ENCODE assay signal across 19 cellular contexts in genomic region chr4:104868533-104868932, GRCh38.
DNase-seq lines count a peak whose midpoint lies in the region; ATAC-seq and TF ChIP-seq lines count a peak whose summit lies in the region.
"Had no signal": no experiment of that assay in that cellular context is flagged by ENCODE, and none has a peak within 500 bp of the region (broad histone marks: within the 10 kb centered on the region; RNA-seq: fewer than 3 reads in every experiment).

No MANE protein-coding gene starts in this region.

- DNase-seq in GM12865 (ENCODE audit: low read depth): peak; percentile 25
- DNase-seq in trophoblast cell: no peak
- no peak for DNase-seq in activated naive CD8-positive, alpha-beta T cell treated with anti-CD3 and anti-CD28 coated beads, Interleukin-2, amount 50 U/mL, for 24 hours
- DNase-seq in HAP-1 (ENCODE audit: low spot score in 2 of 2): no peak
- DNase-seq: 8988T; activated CD4-positive, alpha-beta memory T cell treated with anti-CD3 and anti-CD28 coated beads, Interleukin-2, amount 10 ng/mL, durations not matched to agents 7 days and 5 days; activated naive CD4-positive, alpha-beta T cell treated with anti-CD3 and anti-CD28 coated beads for 36 hours; CD8-positive, alpha-beta T cell; endodermal cell; NCI-H1105 treated with DMSO at 0.1 percent for 48 hours; NCI-H526; RPMI8226; upper lobe of right lung had no signal

- H2BK5ac ChIP-seq in trophoblast cell (ENCODE audit: low read depth, low read length, poor library complexity): no peak overlapping the region

- peak; percentile 24 for ATAC-seq in GM19372 (IDR thresholded peaks at IDR 0.05; ENCODE audit: low read depth, unreplicated experiment)
- ATAC-seq in HG02588 (IDR thresholded peaks at IDR 0.05; ENCODE audit: unreplicated experiment): peak; percentile 17
- ATAC-seq in HG03135 (IDR thresholded peaks at IDR 0.05; ENCODE audit: unreplicated experiment): peak; percentile 29
- ATAC-seq in HG02571 (IDR thresholded peaks at IDR 0.05; ENCODE audit: unreplicated experiment): no peak
- ATAC-seq in activated naive CD8-positive, alpha-beta T cell treated with anti-CD3 and anti-CD28 coated beads, Interleukin-2, amount 50 U/mL, for 24 hours: no peak
- ATAC-seq: CD8-positive, alpha-beta T cell; HepG2 had no signal

- TF ChIP-seq CTCF in GM12865 (IDR thresholded peaks at IDR 0.05; ENCODE audit: insufficient read depth, low read depth, low read length, missing control alignments): no peak

- H3K4me1 ChIP-seq in trophoblast cell (ENCODE audit: control insufficient read depth in 1 of 2, insufficient read depth in 2 of 2, low read length in 2 of 2) (peaks cover 0 to under 1% of the 10 kb centered on the region in 2 experiments), HAP-1 (no peaks in the 10 kb centered on the region)
- H3K4me1 ChIP-seq: upper lobe of right lung had no signal

- H3K27me3 ChIP-seq in trophoblast cell (ENCODE audit: insufficient read depth, low read length) (no peaks in the 10 kb centered on the region), HAP-1 (ENCODE audit: low read depth) (no peaks in the 10 kb centered on the region)
- H3K27me3 ChIP-seq: upper lobe of right lung had no signal

- H4K91ac ChIP-seq in trophoblast cell (ENCODE audit: low read depth, low read length): no peak overlapping the region

- no peaks in the 10 kb centered on the region for H3K36me3 Mint-ChIP-seq in activated naive CD8-positive, alpha-beta T cell treated with anti-CD3 and anti-CD28 coated beads, Interleukin-2, amount 50 U/mL, for 24 hours (ENCODE audit: low read depth)
- H3K36me3 Mint-ChIP-seq: CD8-positive, alpha-beta T cell had no signal

- H3K14ac ChIP-seq in trophoblast cell (ENCODE audit: low read length): no peak overlapping the region

- in situ Hi-C loops in HAP-1 (cut with MboI; ENCODE audit: low sequenced_read_pairs): no loop called here

- H3K79me1 ChIP-seq in trophoblast cell (ENCODE audit: low read length): no peaks in the 10 kb centered on the region

- H3K23ac ChIP-seq in trophoblast cell (ENCODE audit: low read length): no peak overlapping the region

- no peak overlapping the region for H2AK5ac ChIP-seq in trophoblast cell (ENCODE audit: low read length)

- no peak overlapping the region for H3K4ac ChIP-seq in trophoblast cell (ENCODE audit: low read depth, low read length)

- no peak overlapping the region for H2AFZ ChIP-seq in trophoblast cell (ENCODE audit: insufficient read depth, low read length, poor library complexity)

- no peak overlapping the region for H2BK120ac ChIP-seq in trophoblast cell (ENCODE audit: insufficient read depth, low read length, poor library complexity)

- no peak overlapping the region for H3K4me3 Mint-ChIP-seq in activated naive CD8-positive, alpha-beta T cell treated with anti-CD3 and anti-CD28 coated beads, Interleukin-2, amount 50 U/mL, for 24 hours
- H3K4me3 Mint-ChIP-seq: activated CD4-positive, alpha-beta memory T cell treated with anti-CD3 and anti-CD28 coated beads, Interleukin-2, amount 10 ng/mL, durations not matched to agents 7 days and 5 days; activated naive CD4-positive, alpha-beta T cell treated with anti-CD3 and anti-CD28 coated beads for 36 hours; CD8-positive, alpha-beta T cell; endodermal cell; T-helper 2 cell treated with Interferon-gamma antibody and Interleukin-4, amounts not matched to agents 5 μg/mL and 100 μg/mL, for 36 hours had no signal

- H3K36me3 ChIP-seq in trophoblast cell (ENCODE audit: control insufficient read depth in 1 of 2, insufficient read depth in 2 of 2, low read length in 2 of 2) (no peaks in the 10 kb centered on the region), HAP-1 (replicated peaks) (no peaks in the 10 kb centered on the region)
- H3K36me3 ChIP-seq: upper lobe of right lung had no signal

- H3K9ac ChIP-seq in trophoblast cell (ENCODE audit: low read length): no peak overlapping the region

- no peak overlapping the region for H3K27ac Mint-ChIP-seq in activated naive CD8-positive, alpha-beta T cell treated with anti-CD3 and anti-CD28 coated beads, Interleukin-2, amount 50 U/mL, for 24 hours
- H3K27ac Mint-ChIP-seq: activated CD4-positive, alpha-beta memory T cell treated with anti-CD3 and anti-CD28 coated beads, Interleukin-2, amount 10 ng/mL, durations not matched to agents 7 days and 5 days; activated naive CD4-positive, alpha-beta T cell treated with anti-CD3 and anti-CD28 coated beads for 36 hours; CD8-positive, alpha-beta T cell; endodermal cell; T-helper 2 cell treated with Interferon-gamma antibody and Interleukin-4, amounts not matched to agents 5 μg/mL and 100 μg/mL, for 36 hours had no signal

- no peaks in the 10 kb centered on the region for H3K9me3 Mint-ChIP-seq in activated naive CD8-positive, alpha-beta T cell treated with anti-CD3 and anti-CD28 coated beads, Interleukin-2, amount 50 U/mL, for 24 hours
- H3K9me3 Mint-ChIP-seq: activated CD4-positive, alpha-beta memory T cell treated with anti-CD3 and anti-CD28 coated beads, Interleukin-2, amount 10 ng/mL, durations not matched to agents 7 days and 5 days; activated naive CD4-positive, alpha-beta T cell treated with anti-CD3 and anti-CD28 coated beads for 36 hours; CD8-positive, alpha-beta T cell; endodermal cell; T-helper 2 cell treated with Interferon-gamma antibody and Interleukin-4, amounts not matched to agents 5 μg/mL and 100 μg/mL, for 36 hours had no signal

- no peaks in the 10 kb centered on the region for H3K79me2 ChIP-seq in trophoblast cell (ENCODE audit: control insufficient read depth, insufficient read depth, low read length, poor library complexity)

- no peak overlapping the region for H3K27ac ChIP-seq in trophoblast cell (ENCODE audit: low read depth, low read length)
- H3K27ac ChIP-seq: upper lobe of right lung had no signal

- no peak overlapping the region for H4K12ac ChIP-seq in trophoblast cell (ENCODE audit: low read depth, low read length)

- H3K4me1 Mint-ChIP-seq in activated naive CD8-positive, alpha-beta T cell treated with anti-CD3 and anti-CD28 coated beads, Interleukin-2, amount 50 U/mL, for 24 hours: no peaks in the 10 kb centered on the region
- H3K4me1 Mint-ChIP-seq: activated CD4-positive, alpha-beta memory T cell treated with anti-CD3 and anti-CD28 coated beads, Interleukin-2, amount 10 ng/mL, durations not matched to agents 7 days and 5 days; endodermal cell had no signal

- H3K4me3 ChIP-seq in GM12865 (ENCODE audit: low read depth, low read length) (no peak overlapping the region), trophoblast cell (ENCODE audit: low read depth, low read length) (no peak overlapping the region), HAP-1 (no peak overlapping the region)
- H3K4me3 ChIP-seq: upper lobe of right lung had no signal

- H3K27me3 Mint-ChIP-seq in activated naive CD8-positive, alpha-beta T cell treated with anti-CD3 and anti-CD28 coated beads, Interleukin-2, amount 50 U/mL, for 24 hours: peaks cover 2% of the 10 kb centered on the region

- H3K4me2 ChIP-seq in trophoblast cell (ENCODE audit: low read length): no peak overlapping the region

- H3K9me3 ChIP-seq in trophoblast cell (ENCODE audit: insufficient read depth, low read depth, low read length) (no peaks in the 10 kb centered on the region), HAP-1 (no peaks in the 10 kb centered on the region)
- H3K9me3 ChIP-seq: upper lobe of right lung had no signal

- no peak overlapping the region for H3K18ac ChIP-seq in trophoblast cell (ENCODE audit: low read length)

- H4K8ac ChIP-seq in trophoblast cell (ENCODE audit: low read depth, low read length): no peak overlapping the region

- H2BK12ac ChIP-seq in trophoblast cell (ENCODE audit: low read length): no peak overlapping the region

Comparison
In these comparisons a context has a peak if more than half of its experiments do, and no peak if none do; other contexts are left out.
1. ATAC-seq: peak in GM19372 (single experiment), HG02588 (single experiment) and HG03135 (single experiment); none in HG02571 (single experiment) and activated naive CD8-positive, alpha-beta T cell treated with anti-CD3 and anti-CD28 coated beads, Interleukin-2, amount 50 U/mL, for 24 hours (single experiment).